18 cellular contexts compared by ENCODE assay signal in the genomic region with DNA sequence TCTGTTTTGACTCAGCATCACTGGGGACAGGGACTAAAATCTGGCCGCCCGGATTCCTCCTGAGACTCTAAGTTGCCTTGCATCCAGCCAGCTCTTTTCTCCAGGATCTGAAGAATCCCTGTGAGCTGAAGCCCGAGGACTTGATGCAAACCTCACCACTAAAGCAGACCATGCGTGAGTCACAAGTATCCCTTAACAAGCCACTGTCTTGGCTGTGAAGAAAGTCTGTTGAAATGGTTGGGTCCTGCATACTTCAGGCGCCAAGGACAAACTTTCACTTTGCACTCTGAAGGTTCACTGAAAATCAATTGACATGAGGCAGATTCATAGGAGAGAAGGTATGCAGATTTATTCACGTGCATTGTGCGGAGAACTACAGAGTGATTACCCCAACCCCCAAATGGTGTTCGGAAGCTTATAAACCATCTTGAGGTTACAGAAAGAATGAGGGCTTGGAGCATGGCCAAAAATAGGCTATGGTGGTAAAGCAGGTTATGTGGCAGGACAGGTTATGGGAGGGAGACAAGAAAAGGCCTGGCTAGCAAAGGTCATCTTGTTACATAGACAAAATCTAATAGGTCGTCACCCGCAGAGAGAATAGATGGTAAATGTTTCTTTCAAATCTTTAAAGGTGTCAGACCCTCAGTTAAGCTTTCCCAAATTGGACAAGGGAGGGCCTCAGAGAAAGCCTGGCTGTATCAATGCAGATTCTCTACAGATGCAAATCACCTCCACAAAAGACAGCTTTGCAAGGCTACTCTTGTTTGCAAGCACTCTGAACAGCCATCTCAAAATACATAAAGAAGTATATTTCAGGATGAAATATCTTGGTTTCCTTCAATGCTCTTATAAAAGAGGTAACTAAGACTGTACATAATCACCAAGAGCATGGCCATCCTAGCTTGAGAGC.
A peak's percentile ranks its signal among the peaks of the same experiment; 100 is the strongest.
DNase-seq lines count a peak whose midpoint lies in the region; ATAC-seq and TF ChIP-seq lines count a peak whose summit lies in the region.
"Had no signal": no experiment of that assay in that cellular context is flagged by ENCODE, and none has a peak within 500 bp of the region (broad histone marks: within the 10 kb centered on the region; RNA-seq: fewer than 3 reads in every experiment).

No MANE protein-coding gene starts in this region.

- no peaks in the 10 kb centered on the region for H3K27me3 ChIP-seq in mesendoderm (ENCODE audit: insufficient read depth, low read length, poor library complexity)
- H3K27me3 ChIP-seq: BLaER1 treated with 17β-estradiol and CSF1 and Interleukin-3, amounts not matched to agents 10 nM and 100 nM had no signal

- H4K5ac ChIP-seq in mesendoderm (ENCODE audit: low read length), result no peak overlapping the region

- ATAC-seq in SK-N-SH treated with all-trans-retinoic acid at 6 μM for 48 hours, result no peak
- ATAC-seq: Panc1 had no signal

- no peak overlapping the region for H2BK15ac ChIP-seq in mesendoderm (replicated peaks; ENCODE audit: low read depth)

- H3K27ac ChIP-seq in mesendoderm (ENCODE audit: low read depth, low read length), result no peak overlapping the region
- H3K27ac ChIP-seq: BLaER1 treated with 17β-estradiol and CSF1 and Interleukin-3, amounts not matched to agents 10 nM and 100 nM had no signal

- no peak overlapping the region for H3K18ac ChIP-seq in mesendoderm (ENCODE audit: low read length)

- no CpG with 5 or more reads among the region's 10 CpGs for WGBS in mesendoderm (ENCODE audit: extremely low coverage, insufficient coverage, low lambda C conversion rate)

- no peak overlapping the region for H3K4me2 ChIP-seq in mesendoderm (ENCODE audit: low read length)
- H3K4me2 ChIP-seq: BLaER1 treated with 17β-estradiol and CSF1 and Interleukin-3, amounts not matched to agents 10 nM and 100 nM had no signal

- no peak overlapping the region for H2AK5ac ChIP-seq in mesendoderm (ENCODE audit: low read length)

- H3K4ac ChIP-seq in mesendoderm (ENCODE audit: low read depth, low read length), result no peak overlapping the region

- no peaks in the 10 kb centered on the region for H3K79me2 ChIP-seq in mesendoderm (ENCODE audit: control insufficient read depth, insufficient read depth, low read length)

- no peaks in the 10 kb centered on the region for H3K79me1 ChIP-seq in mesendoderm (ENCODE audit: low read length)

- no peak overlapping the region for H3K56ac ChIP-seq in mesendoderm (ENCODE audit: low read length)

- no peak for TF ChIP-seq CTCF in AG10803 (conservative IDR thresholded peaks at IDR 0.05; ENCODE audit: low read length)

- H2BK5ac ChIP-seq in mesendoderm (ENCODE audit: low read length), result no peak overlapping the region

- H3K4me1 ChIP-seq in mesendoderm (ENCODE audit: control insufficient read depth, low read depth, low read length), result no peaks in the 10 kb centered on the region
- H3K4me1 ChIP-seq: BLaER1 treated with 17β-estradiol and CSF1 and Interleukin-3, amounts not matched to agents 10 nM and 100 nM had no signal

- no peak overlapping the region for H4K8ac ChIP-seq in mesendoderm (ENCODE audit: low read depth, low read length)

- H2BK120ac ChIP-seq in mesendoderm (ENCODE audit: low read depth, low read length), result no peak overlapping the region

- H3K23ac ChIP-seq in mesendoderm (ENCODE audit: low read length), result no peak overlapping the region

- H3K36me3 ChIP-seq in mesendoderm (ENCODE audit: control insufficient read depth, insufficient read depth, low read length), result no peaks in the 10 kb centered on the region
- H3K36me3 ChIP-seq: BLaER1 treated with 17β-estradiol and CSF1 and Interleukin-3, amounts not matched to agents 10 nM and 100 nM had no signal

- no peak overlapping the region for H3K4me3 ChIP-seq in AG10803 (ENCODE audit: low read length)
- no peak overlapping the region for H3K4me3 ChIP-seq in mesendoderm (ENCODE audit: low read length)
- H3K4me3 ChIP-seq: BLaER1 treated with 17β-estradiol and CSF1 and Interleukin-3, amounts not matched to agents 10 nM and 100 nM had no signal

- DNase-seq in AG10803 (ENCODE audit: low read depth) (peak; percentile 11), H4 (ENCODE audit: low spot score) (peak; percentile 54), RPMI7951 (ENCODE audit: low read depth) (peak; percentile 40), mesendoderm (peak; percentile 15), COLO668 (lab: John Stamatoyannopoulos, UW; ENCODE audit: unreplicated experiment) (no peak), HPDE6-E6E7 (ENCODE audit: extremely low spot score) (no peak)
- DNase-seq in activated naive CD4-positive, alpha-beta T cell treated with Interleukin-2 at 50 U/mL for 16 hours, result no peak
- DNase-seq: DMS 273 treated with DMSO at 0.1 percent for 48 hours, EL, H7, NCI-H187 treated with DMSO at 0.1 percent for 48 hours, NCI-H2171, NCI-H446, NCI-H748 treated with DMSO at 0.1 percent for 48 hours, Right ventricle myocardium superior had no signal

- H3K9ac ChIP-seq in mesendoderm (ENCODE audit: low read length), result no peak overlapping the region
- H3K9ac ChIP-seq: BLaER1 treated with 17β-estradiol and CSF1 and Interleukin-3, amounts not matched to agents 10 nM and 100 nM had no signal

TF ChIP-seq in SK-N-SH treated with all-trans-retinoic acid at 6 μM for 48 hours, 23 proteins besides CTCF, POLR2A, EP300 and RAD21 (continues in another document):
- TF ChIP-seq ZNF70 (CRISPR knock-in tag; IDR thresholded peaks at IDR 0.05) (no peak), POU6F1 (CRISPR knock-in tag; IDR thresholded peaks at IDR 0.05; ENCODE audit: borderline replicate concordance, low read depth) (no peak), PPARA (CRISPR knock-in tag; IDR thresholded peaks at IDR 0.05; ENCODE audit: borderline replicate concordance) (no peak), PATZ1 (CRISPR knock-in tag; IDR thresholded peaks at IDR 0.05; ENCODE audit: borderline replicate concordance) (no peak), CSDC2 (CRISPR knock-in tag; IDR thresholded peaks at IDR 0.05) (no peak), OSR1 (CRISPR knock-in tag; IDR thresholded peaks at IDR 0.05) (no peak), ZNF565 (CRISPR knock-in tag; conservative IDR thresholded peaks at IDR 0.05; ENCODE audit: low read depth) (no peak), ZC3H10 (CRISPR knock-in tag; IDR thresholded peaks at IDR 0.05) (no peak), BACH2 (CRISPR knock-in tag; IDR thresholded peaks at IDR 0.05; ENCODE audit: borderline replicate concordance) (no peak), ESRRG (CRISPR knock-in tag; IDR thresholded peaks at IDR 0.05) (no peak), ZFP30 (CRISPR knock-in tag; IDR thresholded peaks at IDR 0.05) (no peak), ARNTL (CRISPR knock-in tag; IDR thresholded peaks at IDR 0.05; ENCODE audit: borderline replicate concordance, low read depth) (no peak), TCF4 (CRISPR knock-in tag; IDR thresholded peaks at IDR 0.05; ENCODE audit: borderline replicate concordance) (no peak), ZNF8 (CRISPR knock-in tag; IDR thresholded peaks at IDR 0.05) (no peak)
- TF ChIP-seq, protein P1, sequence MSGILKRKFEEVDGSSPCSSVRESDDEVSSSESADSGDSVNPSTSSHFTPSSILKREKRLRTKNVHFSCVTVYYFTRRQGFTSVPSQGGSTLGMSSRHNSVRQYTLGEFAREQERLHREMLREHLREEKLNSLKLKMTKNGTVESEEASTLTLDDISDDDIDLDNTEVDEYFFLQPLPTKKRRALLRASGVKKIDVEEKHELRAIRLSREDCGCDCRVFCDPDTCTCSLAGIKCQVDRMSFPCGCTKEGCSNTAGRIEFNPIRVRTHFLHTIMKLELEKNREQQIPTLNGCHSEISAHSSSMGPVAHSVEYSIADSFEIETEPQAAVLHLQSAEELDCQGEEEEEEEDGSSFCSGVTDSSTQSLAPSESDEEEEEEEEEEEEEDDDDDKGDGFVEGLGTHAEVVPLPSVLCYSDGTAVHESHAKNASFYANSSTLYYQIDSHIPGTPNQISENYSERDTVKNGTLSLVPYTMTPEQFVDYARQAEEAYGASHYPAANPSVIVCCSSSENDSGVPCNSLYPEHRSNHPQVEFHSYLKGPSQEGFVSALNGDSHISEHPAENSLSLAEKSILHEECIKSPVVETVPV (CRISPR knock-in tag; IDR thresholded peaks at IDR 0.05), result no peak

Comparison
In these comparisons a context has a peak if more than half of its experiments do, and no peak if none do; other contexts are left out.
1. DNase-seq: peak in AG10803 (single experiment), H4 (single experiment), RPMI7951 (single experiment) and mesendoderm (single experiment); none in COLO668 (single experiment), activated naive CD4-positive, alpha-beta T cell treated with Interleukin-2 at 50 U/mL for 16 hours (single experiment) and HPDE6-E6E7 (single experiment).